8 cellular contexts compared by ENCODE assay signal in genomic region chr7:143263266-143264195, GRCh38. TPM values are rescaled to one million over a fixed set of nuclear protein-coding genes. Genes with fewer than 3 reads are reported as not detected.
DNase-seq lines count a peak whose midpoint lies in the region; ATAC-seq and TF ChIP-seq lines count a peak whose summit lies in the region.

GSTK1 (plus strand) TSS chr7:143263441; CDS start chr7:143263514, 73 bp downstream.

- ATAC-seq in activated naive CD4-positive, alpha-beta T cell treated with anti-CD3 and anti-CD28 coated beads, Interleukin-2, amount 50 U/mL, for 72 hours = peak; percentile 97 to 98
- no peak for ATAC-seq in thoracic aorta (ENCODE audit: insufficient number of reproducible peaks, low FRiP score, low read depth)

- H3K9ac ChIP-seq in GM23248 = peak within 1 kb of the TSS; percentile 84

- H3K27ac Mint-ChIP-seq in activated naive CD4-positive, alpha-beta T cell treated with anti-CD3 and anti-CD28 coated beads, Interleukin-2, amount 50 U/mL, for 72 hours = peak within 1 kb of the TSS; percentile 99 to 100
- peak within 1 kb of the TSS; percentile 83 for H3K27ac Mint-ChIP-seq in osteocyte (ENCODE audit: unreplicated experiment)

- peaks cover 31 to 39% of the 10 kb centered on the region in 2 donors for H3K36me3 Mint-ChIP-seq in activated naive CD4-positive, alpha-beta T cell treated with anti-CD3 and anti-CD28 coated beads, Interleukin-2, amount 50 U/mL, for 72 hours
- H3K36me3 Mint-ChIP-seq in osteocyte (ENCODE audit: unreplicated experiment) = peaks cover 18% of the 10 kb centered on the region

- peak within 1 kb of the TSS; percentile 92 for H3K4me3 Mint-ChIP-seq in osteocyte (ENCODE audit: unreplicated experiment)

- no peaks in the 10 kb centered on the region for H3F3A ChIP-seq in GM23248 (ENCODE audit: insufficient read depth)

- H3K27me3 ChIP-seq in GM23248 (replicated peaks; ENCODE audit: insufficient read depth) = no peaks in the 10 kb centered on the region
- no peaks in the 10 kb centered on the region for H3K27me3 ChIP-seq in thoracic aorta (replicated peaks; ENCODE audit: insufficient read depth)

- peaks cover 24% of the 10 kb centered on the region for H3K4me1 Mint-ChIP-seq in osteocyte (ENCODE audit: unreplicated experiment)

- peak; percentile 71 for DNase-seq in ELR (ENCODE audit: low read depth)
- peak; percentile 86 for DNase-seq in GM23248
- peak; percentile 72 for DNase-seq in LHCN-M2 (ENCODE audit: low read depth)
- DNase-seq in SKM-1 (lab: John Stamatoyannopoulos, UW; ENCODE audit: unreplicated experiment) = peak; percentile 38
- DNase-seq in activated naive CD4-positive, alpha-beta T cell treated with anti-CD3 and anti-CD28 coated beads, Interleukin-2, amount 50 U/mL, for 72 hours (ENCODE audit: low spot score in 2 of 2) = peak; percentile 80 to 86
- DNase-seq in glomerular visceral epithelial cell (ENCODE audit: extremely low spot score) = peak; percentile 66
- DNase-seq in osteocyte (ENCODE audit: extremely low spot score, unreplicated experiment) = peak; percentile 90
- DNase-seq in thoracic aorta (ENCODE audit: low spot score) = peak; percentile 49

- H3K4me1 ChIP-seq in GM23248 (ENCODE audit: insufficient read depth) = peaks cover 5% of the 10 kb centered on the region; the same call in 1 of the 2 replicates
- peaks cover 0 to 23% of the 10 kb centered on the region in 2 donors for H3K4me1 ChIP-seq in thoracic aorta (ENCODE audit: control insufficient read depth in 1 of 2, low read depth in 2 of 2)

- H3K4me2 ChIP-seq in GM23248 (ENCODE audit: unreplicated experiment) = peak within 1 kb of the TSS; percentile 96

- in situ Hi-C loops in GM23248 (cut with MboI) = no loop called here

- H2AFZ ChIP-seq in GM23248 = peak within 1 kb of the TSS; percentile 95

- H3K9me3 ChIP-seq in GM23248 (ENCODE audit: low read depth) (no peaks in the 10 kb centered on the region), thoracic aorta (no peaks in the 10 kb centered on the region)

- peak within 1 kb of the TSS; percentile 95 for H3K4me3 ChIP-seq in GM23248
- H3K4me3 ChIP-seq in thoracic aorta = peak within 1 kb of the TSS; percentile 97

- H3K9me2 ChIP-seq in GM23248 (ENCODE audit: insufficient read depth) = no peaks in the 10 kb centered on the region

- H3K79me2 ChIP-seq in GM23248 (ENCODE audit: insufficient read depth) = peaks cover 12% of the 10 kb centered on the region

- no peaks in the 10 kb centered on the region for H3K27me3 Mint-ChIP-seq in osteocyte (ENCODE audit: unreplicated experiment)

- H3K36me3 ChIP-seq in GM23248 (ENCODE audit: low read depth) = peaks cover 15% of the 10 kb centered on the region; the same call in 1 of the 2 replicates
- H3K36me3 ChIP-seq in thoracic aorta = peaks cover 12% of the 10 kb centered on the region

- WGBS in GM23248 (ENCODE audit: low coverage in 1 of 2, low lambda C conversion rate in 2 of 2, missing lambda C conversion rate in 2 of 2), 2 experiments = 1% methylated on average over 45 to 47 of the region's 48 CpGs

- H3K9me3 Mint-ChIP-seq in activated naive CD4-positive, alpha-beta T cell treated with anti-CD3 and anti-CD28 coated beads, Interleukin-2, amount 50 U/mL, for 72 hours = peaks cover 0 to 8% of the 10 kb centered on the region in 2 donors
- H3K9me3 Mint-ChIP-seq in osteocyte (ENCODE audit: unreplicated experiment) = no peaks in the 10 kb centered on the region

- H4K20me1 ChIP-seq in GM23248 (ENCODE audit: insufficient read depth) = no peaks in the 10 kb centered on the region

- H3K27ac ChIP-seq in GM23248 (peak within 1 kb of the TSS; percentile 19; the same call in 1 of the 2 replicates), thoracic aorta (peak within 1 kb of the TSS; percentile 73 to 79)

- TF ChIP-seq CTCF in osteocyte (IDR thresholded peaks at IDR 0.05) (no peak), thoracic aorta (IDR thresholded peaks at IDR 0.05) (no peak)

RNA-seq across cellular contexts. Expression of gene GSTK1, which starts in this region (rescaled TPM):
- total RNA-seq in GM23248 (2014; rRNA removed; shearing (Covaris generic)) = 119 and 132 TPM in 2 replicates
- polyA plus RNA-seq in GM23248 (2016; fragmentation: Nextera tagmentation; extraction: Ambion mirVana) = 149 and 153 TPM in 2 replicates
- 233 and 262 TPM in 2 replicates for total RNA-seq in LHCN-M2 (2014; rRNA removed)
- polyA plus RNA-seq in LHCN-M2 (2012) = 229 TPM
- 100 to 1,000 TPM; 140 to 238 TPM for total RNA-seq in activated naive CD4-positive, alpha-beta T cell treated with anti-CD3 and anti-CD28 coated beads, Interleukin-2, amount 50 U/mL, for 72 hours
- 141 and 147 TPM in 2 replicates for total RNA-seq in osteocyte
- 100 to 1,000 TPM; 106 to 148 TPM for total RNA-seq in thoracic aorta

Comparison
In these comparisons a context has a peak if more than half of its experiments do, and no peak if none do; other contexts are left out.
1. DNase-seq: peak in every context shown above with its lines; median percentile 90 in osteocyte; 86 in GM23248; 83 in activated naive CD4-positive, alpha-beta T cell treated with anti-CD3 and anti-CD28 coated beads, Interleukin-2, amount 50 U/mL, for 72 hours; 72 in LHCN-M2; 71 in ELR; 66 in glomerular visceral epithelial cell; 49 in thoracic aorta; 38 in SKM-1.